14 cellular contexts compared by ENCODE assay signal in genomic region chr5:157547909-157548512, GRCh38. TPM values are rescaled to one million over a fixed set of nuclear protein-coding genes. Genes with fewer than 3 reads are reported as not detected.
DNase-seq lines count a peak whose midpoint lies in the region; ATAC-seq and TF ChIP-seq lines count a peak whose summit lies in the region.
"Had no signal": no experiment of that assay in that cellular context is flagged by ENCODE, and none has a peak within 500 bp of the region (broad histone marks: within the 10 kb centered on the region; RNA-seq: fewer than 3 reads in every experiment).

No MANE protein-coding gene starts in this region.

- no peak for TF ChIP-seq RAD21 in SK-N-SH (IDR thresholded peaks at IDR 0.05; ENCODE audit: low read length)

- WGBS in SK-N-SH (ENCODE audit: low lambda C conversion rate) = 91% methylated on average over 3 of the region's 3 CpGs
- WGBS in sigmoid colon, 2 donors = 72 to 87% methylated on average over 3 of the region's 3 CpGs

- CTCF ChIA-PET in SK-N-SH (lab: Yijun Ruan, JAX) (no interaction called here), PC-3 (lab: Charles Lee) (no interaction called here)

- H3K36me3 Mint-ChIP-seq in endothelial cell (ENCODE audit: low read depth, unreplicated experiment) = peaks cover 45% of the 10 kb centered on the region
- H3K36me3 Mint-ChIP-seq in naive thymus-derived CD8-positive, alpha-beta T cell = no peaks in the 10 kb centered on the region

- H3K9me2 ChIP-seq in SK-N-SH (no peaks in the 10 kb centered on the region), PC-3 (replicated peaks; ENCODE audit: low read length) (no peaks in the 10 kb centered on the region)

- peak overlapping the region in 1 of 2 experiments; percentile 74; a peak in 2 of 4 replicates for H3K27ac ChIP-seq in SK-N-SH (ENCODE audit: low read depth in 2 of 2, low read length in 1 of 2)
- H3K27ac ChIP-seq in PC-3 (ENCODE audit: low read length) = peak overlapping the region; percentile 70
- H3K27ac ChIP-seq in sigmoid colon = peak overlapping the region; percentile 79 to 95 (median 86)

- H3K9ac ChIP-seq in SK-N-SH = no peak overlapping the region
- no peak overlapping the region for H3K9ac ChIP-seq in PC-3 (ENCODE audit: low read length)

- peaks cover 0 to 32% of the 10 kb centered on the region in 2 experiments for H3K36me3 ChIP-seq in SK-N-SH (replicated peaks in 1 of 2; ENCODE audit: control insufficient read depth in 1 of 2, insufficient read depth in 2 of 2, low read length in 1 of 2)
- peaks cover 47% of the 10 kb centered on the region for H3K36me3 ChIP-seq in PC-3 (ENCODE audit: low read depth, low read length)
- no peaks in the 10 kb centered on the region for H3K36me3 ChIP-seq in sigmoid colon

- ATAC-seq in SK-N-SH treated with all-trans-retinoic acid at 6 μM for 48 hours (no peak), PC-3 (no peak), GM21390 (IDR thresholded peaks at IDR 0.05; ENCODE audit: unreplicated experiment) (no peak)
- no peak for ATAC-seq in naive thymus-derived CD8-positive, alpha-beta T cell
- ATAC-seq: HCT116 had no signal

- no TSS peak for BruUV-seq in PC-3 (replicated peaks; lab: Mats Ljungman, UMichigan)

- H3K4me1 ChIP-seq in SK-N-SH (ENCODE audit: control insufficient read depth in 1 of 2, insufficient read depth in 2 of 2, low read depth in 1 of 2, low read length in 1 of 2) (peaks cover 0 to 30% of the 10 kb centered on the region in 2 experiments; a peak in 3 of 4 replicates), PC-3 (ENCODE audit: insufficient read depth, low read length) (peaks cover 39% of the 10 kb centered on the region), sigmoid colon (peaks cover 0 to 84% (median 77%) of the 10 kb centered on the region in 4 donors)

- H3K4me2 ChIP-seq in SK-N-SH (peak overlapping the region; percentile 45), PC-3 (ENCODE audit: low read length) (peak overlapping the region; percentile 41)

- intact Hi-C loops in PC-3 (cut with micrococcal nuclease) = loop anchor here (5.0 kb wide), 1 partner anchor 36 kb away; no protein-coding TSS in a partner anchor
- intact Hi-C loops in sigmoid colon (cut with DNase I) = no loop called here

- H3K27me3 ChIP-seq in SK-N-SH (ENCODE audit: insufficient read depth) (no peaks in the 10 kb centered on the region), PC-3 (ENCODE audit: low read length) (no peaks in the 10 kb centered on the region), sigmoid colon (no peaks in the 10 kb centered on the region)

- no peak overlapping the region for H3K4me3 ChIP-seq in SK-N-SH (ENCODE audit: low read depth in 2 of 2, low read length in 1 of 2)
- no peak overlapping the region for H3K4me3 ChIP-seq in PC-3 (ENCODE audit: low read length)
- H3K4me3 ChIP-seq in sigmoid colon = no peak overlapping the region
- H3K4me3 ChIP-seq: skin epidermis had no signal

- H3K9me3 Mint-ChIP-seq in endothelial cell (ENCODE audit: unreplicated experiment) = no peaks in the 10 kb centered on the region
- peaks cover 0 to 3% (median 0%) of the 10 kb centered on the region in 9 donors for H3K9me3 Mint-ChIP-seq in naive thymus-derived CD8-positive, alpha-beta T cell

- peaks cover 8% of the 10 kb centered on the region for H3F3A ChIP-seq in SK-N-SH (replicated peaks; ENCODE audit: insufficient read depth)
- H3F3A ChIP-seq in PC-3 (ENCODE audit: low read length, unreplicated experiment) = no peaks in the 10 kb centered on the region

- H3K9me3 ChIP-seq in SK-N-SH (no peaks in the 10 kb centered on the region), PC-3 (ENCODE audit: low read length) (no peaks in the 10 kb centered on the region), sigmoid colon (no peaks in the 10 kb centered on the region)

- peak overlapping the region; percentile 81 for H3K4me3 Mint-ChIP-seq in endothelial cell (ENCODE audit: unreplicated experiment)
- peak overlapping the region in 2 of 10 donors; percentile 20 to 56 for H3K4me3 Mint-ChIP-seq in naive thymus-derived CD8-positive, alpha-beta T cell
- H3K4me3 Mint-ChIP-seq: mesothelial cell of epicardium had no signal

- peaks cover 78% of the 10 kb centered on the region for H3K4me1 Mint-ChIP-seq in endothelial cell (ENCODE audit: unreplicated experiment)
- peaks cover 0 to 89% (median 0%) of the 10 kb centered on the region in 4 donors for H3K4me1 Mint-ChIP-seq in naive thymus-derived CD8-positive, alpha-beta T cell

- no peak for DNase-seq in SK-N-SH
- DNase-seq in PC-3 = no peak
- no peak for DNase-seq in endothelial cell (ENCODE audit: low spot score)
- DNase-seq in sigmoid colon = no peak
- no peak for DNase-seq in NCI-H226
- DNase-seq in naive thymus-derived CD8-positive, alpha-beta T cell = no peak
- DNase-seq: 8988T; central memory CD4-positive, alpha-beta T cell; GDM1 had no signal

- TF ChIP-seq CTCF in SK-N-SH (IDR thresholded peaks at IDR 0.05) (no peak), PC-3 (conservative IDR thresholded peaks at IDR 0.05; ENCODE audit: low read depth, low read length) (no peak), endothelial cell (IDR thresholded peaks at IDR 0.05; ENCODE audit: unreplicated experiment) (no peak), sigmoid colon (IDR thresholded peaks at IDR 0.05) (no peak)

- POLR2A ChIA-PET in SK-N-SH (lab: Yijun Ruan, JAX) = no interaction called here
- POLR2A ChIA-PET in PC-3 (lab: Charles Lee; ENCODE audit: unreplicated experiment) = no interaction called here
- POLR2A ChIA-PET in naive thymus-derived CD8-positive, alpha-beta T cell (lab: Charles Lee) = no interaction called here

- TF ChIP-seq EP300 in SK-N-SH (IDR thresholded peaks at IDR 0.05; ENCODE audit: borderline replicate concordance in 1 of 2, low read depth in 1 of 2, low read length in 1 of 2) = no peak
- TF ChIP-seq EP300 in sigmoid colon (IDR thresholded peaks at IDR 0.05) = no peak

- peaks cover 9% of the 10 kb centered on the region for H3K27me3 Mint-ChIP-seq in endothelial cell (ENCODE audit: unreplicated experiment)
- peaks cover 0 to 11% (median 7%) of the 10 kb centered on the region in 5 donors for H3K27me3 Mint-ChIP-seq in naive thymus-derived CD8-positive, alpha-beta T cell

- no peak for TF ChIP-seq POLR2A in sigmoid colon (IDR thresholded peaks at IDR 0.05)

- H3K27ac Mint-ChIP-seq in endothelial cell (ENCODE audit: unreplicated experiment) = peak overlapping the region; percentile 88
- H3K27ac Mint-ChIP-seq in naive thymus-derived CD8-positive, alpha-beta T cell = peak overlapping the region in 1 of 10 donors; percentile 87
- H3K27ac Mint-ChIP-seq: mesothelial cell of epicardium had no signal

- peaks cover 75% of the 10 kb centered on the region for H4K20me1 ChIP-seq in SK-N-SH (ENCODE audit: insufficient read depth)
- peaks cover 10% of the 10 kb centered on the region; the same call in 1 of the 2 replicates for H4K20me1 ChIP-seq in PC-3 (ENCODE audit: low read length)

- H3K79me2 ChIP-seq in SK-N-SH (ENCODE audit: insufficient read depth) = peaks cover 100% of the 10 kb centered on the region
- H3K79me2 ChIP-seq in PC-3 (ENCODE audit: low read length) = peaks cover 99% of the 10 kb centered on the region

- H2AFZ ChIP-seq in SK-N-SH (ENCODE audit: low read depth) (no peak overlapping the region), PC-3 (ENCODE audit: low read length) (no peak overlapping the region)

TF ChIP-seq in SK-N-SH, 30 proteins besides CTCF, POLR2A, EP300 and RAD21:
- TF ChIP-seq JUND (IDR thresholded peaks at IDR 0.05) (no peak), POLR2AphosphoS5 (IDR thresholded peaks at IDR 0.05; ENCODE audit: low read depth, low read length) (no peak), PBX3 (IDR thresholded peaks at IDR 0.05) (no peak), SMC3 (IDR thresholded peaks at IDR 0.05; ENCODE audit: low read depth, low read length) (no peak), TAF1 (IDR thresholded peaks at IDR 0.05; ENCODE audit: borderline replicate concordance, low read depth, low read length) (no peak), TEAD4 (IDR thresholded peaks at IDR 0.05; ENCODE audit: borderline replicate concordance, insufficient read depth) (no peak)
TF ChIP-seq in SK-N-SH: peak in this region for 0.

TF ChIP-seq in SK-N-SH treated with all-trans-retinoic acid at 6 μM for 48 hours, 23 proteins besides CTCF, POLR2A, EP300 and RAD21 (continues in another document):
- TF ChIP-seq CSRNP3 (CRISPR knock-in tag; IDR thresholded peaks at IDR 0.05) = no peak
- no peak for TF ChIP-seq CSDC2 (CRISPR knock-in tag; IDR thresholded peaks at IDR 0.05)
- no peak for TF ChIP-seq ISL1 (CRISPR knock-in tag; IDR thresholded peaks at IDR 0.05)
- no peak for TF ChIP-seq SNAI2 (CRISPR knock-in tag; IDR thresholded peaks at IDR 0.05)
- TF ChIP-seq TCF4 (CRISPR knock-in tag; IDR thresholded peaks at IDR 0.05; ENCODE audit: borderline replicate concordance) = no peak
- no peak for TF ChIP-seq GLIS3 (CRISPR knock-in tag; IDR thresholded peaks at IDR 0.05)

RNA-seq across cellular contexts. Expression of gene ADAM19, which starts 27.6 kb away (rescaled TPM):
- 43.1 and 46.9 TPM in 2 replicates for polyA plus RNA-seq in SK-N-SH (2012; rRNA removed)
- 33.7 and 41.3 TPM in 2 replicates for polyA plus RNA-seq in SK-N-SH (2012; cell fraction: cytosol; rRNA removed)
- 61.7 and 79.6 TPM in 2 replicates for polyA plus RNA-seq in SK-N-SH (2012; cell fraction: nucleus; rRNA removed)
- total RNA-seq in PC-3 (2014; rRNA removed) = 115 and 130 TPM in 2 replicates
- total RNA-seq in endothelial cell (ENCODE audit: unreplicated experiment) = 176 TPM
- 10 to 100 TPM; 18.8 to 53.2 (median 35.0) TPM for total RNA-seq in sigmoid colon
- 10 to 100 TPM in 1 of 3 donors, 1 to 10 TPM in 2; 1.2 to 16.3 (median 1.2) TPM for polyA plus RNA-seq in sigmoid colon
- 1 to 10 TPM; 3.6 TPM for total RNA-seq in naive thymus-derived CD8-positive, alpha-beta T cell
- polyA plus RNA-seq in naive thymus-derived CD8-positive, alpha-beta T cell = under 1 TPM in 2 of 3 donors, not detected in 1; 0.08 to 0.14 TPM

Comparison
In these comparisons a context has a peak if more than half of its experiments do, and no peak if none do; other contexts are left out.
1. RNA of gene ADAM19, which starts 27.6 kb away (total RNA-seq): 176 TPM in endothelial cell (single experiment), 115 to 130 TPM in PC-3 and 18.8 to 53.2 TPM in sigmoid colon; 3.6 TPM in naive thymus-derived CD8-positive, alpha-beta T cell; every median in the first group is over 4 times any median in the second.